Comparison of ENCODE assay signal across 8 cellular contexts in genomic region chr10:118341678-118342637, GRCh38. TPM values are rescaled to one million over a fixed set of nuclear protein-coding genes. Genes with fewer than 3 reads are reported as not detected.
DNase-seq lines count a peak whose midpoint lies in the region; ATAC-seq and TF ChIP-seq lines count a peak whose summit lies in the region.

Gene FAM204A (minus strand): TSS chr10:118342324. CDS start chr10:118336415, 5,909 bp downstream.

- DNase-seq in CMK (ENCODE audit: low read depth), result peak; percentile 84
- peak; percentile 96 for DNase-seq in GM20000 (ENCODE audit: low spot score)
- peak; percentile 97 for DNase-seq in HT-29 (ENCODE audit: low spot score)
- DNase-seq in NOMO-1 (lab: John Stamatoyannopoulos, UW; ENCODE audit: unreplicated experiment in 2 of 2), result peak; percentile 94 to 95
- DNase-seq in effector memory CD8-positive, alpha-beta T cell, result peak; percentile 97 to 100 (median 98)
- peak; percentile 96 for DNase-seq in medulla oblongata (ENCODE audit: extremely low spot score)
- DNase-seq in stimulated activated CD8-positive, alpha-beta memory T cell treated with anti-CD3 and anti-CD28 coated beads, Interleukin-12 subunit alpha, Interleukin-12 subunit beta, amount 100 ng/mL, for 1 hour (ENCODE audit: low read depth), result peak; percentile 94

- peak within 1 kb of the TSS; percentile 90 for H3K27ac Mint-ChIP-seq in effector memory CD8-positive, alpha-beta T cell

- H3K27me3 Mint-ChIP-seq in effector memory CD8-positive, alpha-beta T cell, result no peaks in the 10 kb centered on the region

- ATAC-seq in effector memory CD8-positive, alpha-beta T cell (replicated peaks), result peak; percentile 99

- CTCF ChIA-PET in activated CD8-positive, alpha-beta memory T cell treated with anti-CD3 and anti-CD28 coated beads for 36 hours (lab: Charles Lee), result no interaction called here

- H3K36me3 Mint-ChIP-seq in effector memory CD8-positive, alpha-beta T cell (ENCODE audit: insufficient read depth), result peaks cover 26% of the 10 kb centered on the region

- H3K9me3 Mint-ChIP-seq in effector memory CD8-positive, alpha-beta T cell, result no peaks in the 10 kb centered on the region

- peak within 1 kb of the TSS; percentile 81 to 84 for H3K4me3 Mint-ChIP-seq in effector memory CD8-positive, alpha-beta T cell

- POLR2A ChIA-PET in activated CD8-positive, alpha-beta memory T cell treated with anti-CD3 and anti-CD28 coated beads for 36 hours (lab: Charles Lee), result interaction anchor here (1.0 kb wide), 1 partner anchor 12 kb away, joined by 3 read pairs; no protein-coding TSS in a partner anchor

- no peak for TF ChIP-seq CTCF in GM20000 (IDR thresholded peaks at IDR 0.05; ENCODE audit: extremely low read depth, missing control alignments)

- peaks cover 20 to 33% of the 10 kb centered on the region in 2 donors for H3K4me1 Mint-ChIP-seq in effector memory CD8-positive, alpha-beta T cell (ENCODE audit: low read depth in 2 of 2)

RNA-seq across cellular contexts. Expression of gene FAM204A, which starts in this region (rescaled TPM):
- total RNA-seq in HT-29 (2014; rRNA removed; shearing (Covaris generic)), result 21.7 and 32.2 TPM in 2 replicates
- 10 to 100 TPM; 60.9 to 71.1 TPM for total RNA-seq in activated CD8-positive, alpha-beta memory T cell treated with anti-CD3 and anti-CD28 coated beads for 36 hours

Comparison
In these comparisons a context has a peak if more than half of its experiments do, and no peak if none do; other contexts are left out.
1. Peak in every context shown above with its lines: DNase-seq and ATAC-seq.